In genomic region chr13:113991191-113991669, GRCh38 we compare ENCODE assay signal across 15 cellular contexts. TPM values are rescaled to one million over a fixed set of nuclear protein-coding genes. Genes with fewer than 3 reads are reported as not detected.
A peak's percentile ranks its signal among the peaks of the same experiment; 100 is the strongest.
DNase-seq lines count a peak whose midpoint lies in the region; ATAC-seq and TF ChIP-seq lines count a peak whose summit lies in the region.
"Had no signal": no experiment of that assay in that cellular context is flagged by ENCODE, and none has a peak within 500 bp of the region (broad histone marks: within the 10 kb centered on the region; RNA-seq: fewer than 3 reads in every experiment).

No MANE protein-coding gene starts in this region.

- no peak overlapping the region for H3K4me3 ChIP-seq in MM.1S (ENCODE audit: low read length)
- H3K4me3 ChIP-seq: colonic mucosa had no signal

- no peak overlapping the region for H2AFZ ChIP-seq in MM.1S (ENCODE audit: low read length)

- no peak overlapping the region for H3K4me2 ChIP-seq in MM.1S (ENCODE audit: low read depth, low read length)

- H3K9me3 ChIP-seq in MM.1S (replicated peaks; ENCODE audit: insufficient read depth, low read length): no peaks in the 10 kb centered on the region
- H3K9me3 ChIP-seq: colonic mucosa, stomach had no signal

- no peak overlapping the region for H3K9ac ChIP-seq in MM.1S (ENCODE audit: low read length)

- H3F3A ChIP-seq in MM.1S (ENCODE audit: insufficient read depth, low read length): no peaks in the 10 kb centered on the region; the same call in 1 of the 2 replicates

- peaks cover 13% of the 10 kb centered on the region for H3K36me3 ChIP-seq in MM.1S (replicated peaks; ENCODE audit: insufficient read depth, low read length)
- H3K36me3 ChIP-seq: colonic mucosa had no signal

- peak overlapping the region; percentile 84; the same call in 1 of the 2 replicates for H3K27ac ChIP-seq in C4-2B
- H3K27ac ChIP-seq in MM.1S (ENCODE audit: low read length): no peak overlapping the region
- H3K27ac ChIP-seq: colonic mucosa, stomach had no signal

- H3K27me3 ChIP-seq in MM.1S (replicated peaks; ENCODE audit: insufficient read depth, low read length): no peaks in the 10 kb centered on the region
- H3K27me3 ChIP-seq: colonic mucosa, stomach had no signal

- H3K79me2 ChIP-seq in MM.1S (ENCODE audit: low read length): peaks cover 19% of the 10 kb centered on the region

- no peaks in the 10 kb centered on the region for H3K9me2 ChIP-seq in MM.1S (replicated peaks; ENCODE audit: insufficient read depth, low read length)

- ATAC-seq in GM18519 (IDR thresholded peaks at IDR 0.05; ENCODE audit: low FRiP score, unreplicated experiment): no peak

- DNase-seq in NCI-H1092 treated with DMSO at 0.1 percent for 48 hours (lab: John Stamatoyannopoulos, UW) (peak; percentile 47), fibroblast of gingiva (ENCODE audit: low read depth) (peak; percentile 26), pons (ENCODE audit: low spot score) (peak; percentile 3), H4 (ENCODE audit: low spot score) (no peak), MM.1S (no peak)
- no peak for DNase-seq in activated CD4-positive, alpha-beta T cell treated with anti-CD3 and anti-CD28 coated beads for 1 hour
- DNase-seq: colonic mucosa; H7; NCI-H1436; NK-92 treated with Interleukin-12 subunit alpha and Interleukin-12 subunit beta, amount 100 ng/mL, for 24 hours; stomach; T-helper 9 cell had no signal

- TF ChIP-seq CTCF in C4-2B (conservative IDR thresholded peaks at IDR 0.05): no peak
- TF ChIP-seq CTCF in MM.1S (IDR thresholded peaks at IDR 0.05; ENCODE audit: low read length): no peak

- no peaks in the 10 kb centered on the region for H3K4me1 ChIP-seq in MM.1S (ENCODE audit: low read length)
- H3K4me1 ChIP-seq: colonic mucosa, stomach had no signal

- H4K20me1 ChIP-seq in MM.1S (ENCODE audit: insufficient read depth, low read length): no peaks in the 10 kb centered on the region

RNA-seq across cellular contexts. Expression of gene C13orf46, which starts 17.4 kb away (rescaled TPM):
- total RNA-seq in H4 (2014; rRNA removed; shearing (Covaris generic)): not detected in 2 replicates
- total RNA-seq: epithelial cell of proximal tubule, H7 had no signal

Comparison
In these comparisons a context has a peak if more than half of its experiments do, and no peak if none do; other contexts are left out.
1. DNase-seq: peak in NCI-H1092 treated with DMSO at 0.1 percent for 48 hours (single experiment), fibroblast of gingiva (single experiment) and pons (single experiment); none in activated CD4-positive, alpha-beta T cell treated with anti-CD3 and anti-CD28 coated beads for 1 hour (single experiment), H4 (single experiment) and MM.1S (single experiment).